Comparison of ENCODE assay signal across 8 cellular contexts in genomic region chr13:35978607-35979316, GRCh38.
A peak's percentile ranks its signal among the peaks of the same experiment; 100 is the strongest.
DNase-seq lines count a peak whose midpoint lies in the region; ATAC-seq, FAIRE-seq and TF ChIP-seq lines count a peak whose summit lies in the region.

No MANE protein-coding gene starts in this region.

- TF ChIP-seq CTCF in D721Med (IDR thresholded peaks at IDR 0.05; ENCODE audit: insufficient read depth, missing control alignments): peak; percentile 80
- TF ChIP-seq CTCF in WERI-Rb-1 (IDR thresholded peaks at IDR 0.05; ENCODE audit: low read depth, low read length): peak; percentile 39

- peak; percentile 61 for ATAC-seq in GM19372 (IDR thresholded peaks at IDR 0.05; ENCODE audit: low read depth, unreplicated experiment)

- H3K4me3 ChIP-seq in WERI-Rb-1 (ENCODE audit: low read depth, low read length): no peak overlapping the region

- no peaks in the 10 kb centered on the region for H3K36me3 ChIP-seq in WERI-Rb-1

- no peaks in the 10 kb centered on the region for H3K27me3 ChIP-seq in WERI-Rb-1 (ENCODE audit: insufficient read depth, low read depth, severe bottlenecking)

- DNase-seq in D721Med (ENCODE audit: insufficient read length, low spot score): no peak
- DNase-seq in NCI-H146 (lab: John Stamatoyannopoulos, UW): peak; percentile 51
- peak; percentile 26 for DNase-seq in WERI-Rb-1
- DNase-seq in germinal center (ENCODE audit: low spot score): peak; percentile 16
- DNase-seq in pulmonary artery endothelial cell (ENCODE audit: low read depth, low spot score): peak; percentile 37
- DNase-seq in cerebellar nuclear complex (lab: John Stamatoyannopoulos, UW): no peak
- DNase-seq in activated effector memory CD4-positive, alpha-beta T cell treated with anti-CD3 and anti-CD28 coated beads, Interleukin-2, amount 50 U/mL, for 16 hours: no peak

- FAIRE-seq in D721Med (lab: Jason Lieb, UNC): peak; percentile 95

- no peak overlapping the region for H3K27ac ChIP-seq in WERI-Rb-1

- no peaks in the 10 kb centered on the region for H3K9me3 ChIP-seq in WERI-Rb-1 (ENCODE audit: severe bottlenecking)

Comparison
In these comparisons a context has a peak if more than half of its experiments do, and no peak if none do; other contexts are left out.
1. DNase-seq: peak in NCI-H146 (single experiment), WERI-Rb-1 (single experiment), germinal center (single experiment) and pulmonary artery endothelial cell (single experiment); none in D721Med (single experiment), cerebellar nuclear complex (0 of 2) and activated effector memory CD4-positive, alpha-beta T cell treated with anti-CD3 and anti-CD28 coated beads, Interleukin-2, amount 50 U/mL, for 16 hours (single experiment).